ENCODE assay signal across 15 cellular contexts in the genomic region with DNA sequence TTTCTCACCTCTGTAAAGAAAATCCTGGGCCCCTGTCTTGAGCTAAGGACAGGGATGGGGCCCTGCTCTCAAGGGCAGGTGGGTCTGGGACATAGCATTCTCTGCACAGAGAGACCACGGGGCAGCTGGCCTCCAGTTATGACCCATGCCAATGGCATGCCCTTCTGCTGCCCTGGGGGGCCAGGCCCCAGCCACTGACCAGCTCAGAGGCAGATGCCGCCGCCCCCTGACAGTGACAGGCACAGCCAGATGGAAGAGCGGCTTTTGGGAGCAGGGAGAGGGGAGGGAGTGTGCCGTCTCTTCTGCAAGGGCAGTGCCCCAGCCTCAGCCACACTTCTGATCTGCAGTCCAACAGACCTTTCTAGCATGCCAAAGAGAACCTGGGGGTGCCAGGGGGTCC.
A peak's percentile ranks its signal among the peaks of the same experiment; 100 is the strongest.
DNase-seq lines count a peak whose midpoint lies in the region; ATAC-seq and TF ChIP-seq lines count a peak whose summit lies in the region.
"Had no signal": no experiment of that assay in that cellular context is flagged by ENCODE, and none has a peak within 500 bp of the region (broad histone marks: within the 10 kb centered on the region; RNA-seq: fewer than 3 reads in every experiment).

No MANE protein-coding gene starts in this region.

- no peaks in the 10 kb centered on the region for H3K36me3 ChIP-seq in GM23248 (ENCODE audit: low read depth)
- H3K36me3 ChIP-seq: prostate gland, tibial nerve had no signal

- H3K27me3 ChIP-seq in GM23248 (replicated peaks; ENCODE audit: insufficient read depth) = no peaks in the 10 kb centered on the region
- H3K27me3 ChIP-seq: tibial nerve had no signal

- H3K79me2 ChIP-seq in GM23248 (ENCODE audit: insufficient read depth) = 0 out of 2 replicates have a peak, but pooled peaks cover 3% of the 10 kb centered on the region

- H3K9me3 Mint-ChIP-seq in T-cell = peaks cover 0 to 2% (median 0%) of the 10 kb centered on the region in 3 donors

- WGBS in GM23248 (ENCODE audit: low coverage in 1 of 2, low lambda C conversion rate in 2 of 2, missing lambda C conversion rate in 2 of 2), 2 experiments = 75 to 86% methylated on average over 5 of the region's 5 CpGs

- in situ Hi-C loops in GM23248 (cut with MboI) = no loop called here

- H3K9me2 ChIP-seq in GM23248 (ENCODE audit: insufficient read depth) = no peaks in the 10 kb centered on the region

- peak overlapping the region; percentile 81; the same call in 1 of the 2 replicates for H3K9ac ChIP-seq in GM23248

- POLR2A ChIA-PET in RWPE1 (lab: Yijun Ruan, JAX; ENCODE audit: low non-redundant PET) = no interaction called here
- POLR2A ChIA-PET in T-cell (lab: Charles Lee) = no interaction called here

- DNase-seq in GM23248 (peak; percentile 37), RWPE1 (ENCODE audit: low spot score) (no peak), foreskin melanocyte (peak; percentile 16), skeletal muscle cell (ENCODE audit: low read depth) (peak; percentile 45), T-cell (no peak)
- DNase-seq in stimulated activated CD4-positive, alpha-beta T cell treated with anti-CD3 and anti-CD28 coated beads, Interleukin-2, amount 100 ng/mL, for 24 hours = no peak
- DNase-seq: activated CD4-positive, alpha-beta T cell treated with anti-CD3 and anti-CD28 coated beads, Interleukin-2, amount 50 U/mL, for 4 hours; left cardiac atrium; NCI-H1436; NCI-H2227 treated with DMSO at 0.1 percent for 48 hours; SIG-M5 had no signal

- no peak overlapping the region for H2AFZ ChIP-seq in GM23248

- peaks cover 34% of the 10 kb centered on the region for H3F3A ChIP-seq in GM23248 (ENCODE audit: insufficient read depth)

- no peaks in the 10 kb centered on the region for H3K36me3 Mint-ChIP-seq in T-cell

- H3K4me3 Mint-ChIP-seq in T-cell = no peak overlapping the region

- CTCF ChIA-PET in RWPE1 (lab: Yijun Ruan, JAX) = interaction anchor here (0.6 kb wide), 2 partner anchors 74 to 508 kb away, joined by 3 read pairs; no protein-coding TSS in a partner anchor
- CTCF ChIA-PET in T-cell (lab: Charles Lee) = no interaction called here

- H3K4me2 ChIP-seq in GM23248 (ENCODE audit: unreplicated experiment) = peak overlapping the region; percentile 79

- H3K27me3 Mint-ChIP-seq in T-cell = peaks cover 11 to 35% of the 10 kb centered on the region in 2 donors

- no peak for TF ChIP-seq CTCF in RWPE1 (conservative IDR thresholded peaks at IDR 0.05; ENCODE audit: low read depth)

- H3K27ac ChIP-seq in GM23248 (peak overlapping the region; percentile 98), RWPE1 (0 out of 2 replicates have a peak overlapping the region, but pooled peaks have one; percentile 7)
- H3K27ac ChIP-seq: prostate gland had no signal

- ATAC-seq in T-cell (replicated peaks in 1 of 4) (no peak), HG03045 (IDR thresholded peaks at IDR 0.05; ENCODE audit: unreplicated experiment) (no peak), HG03039 (IDR thresholded peaks at IDR 0.05; ENCODE audit: unreplicated experiment) (no peak)

- no peaks in the 10 kb centered on the region for H4K20me1 ChIP-seq in GM23248 (ENCODE audit: insufficient read depth)

- H3K4me3 ChIP-seq in GM23248 = no peak overlapping the region; the same call in 1 of the 2 replicates
- peak overlapping the region; percentile 37 for H3K4me3 ChIP-seq in skeletal muscle cell (ENCODE audit: low read depth, low read length)
- H3K4me3 ChIP-seq: prostate gland, tibial nerve had no signal

- no peaks in the 10 kb centered on the region for H3K4me1 Mint-ChIP-seq in T-cell

- H3K27ac Mint-ChIP-seq in T-cell = no peak overlapping the region

- peaks cover 57% of the 10 kb centered on the region for H3K4me1 ChIP-seq in GM23248 (ENCODE audit: insufficient read depth)
- H3K4me1 ChIP-seq: prostate gland had no signal

- no peaks in the 10 kb centered on the region for H3K9me3 ChIP-seq in GM23248 (ENCODE audit: low read depth)
- H3K9me3 ChIP-seq: prostate gland, tibial nerve had no signal

Comparison
In these comparisons a context has a peak if more than half of its experiments do, and no peak if none do; other contexts are left out.
1. DNase-seq: peak in GM23248 (single experiment), foreskin melanocyte (single experiment) and skeletal muscle cell (single experiment); none in RWPE1 (single experiment), stimulated activated CD4-positive, alpha-beta T cell treated with anti-CD3 and anti-CD28 coated beads, Interleukin-2, amount 100 ng/mL, for 24 hours (0 of 2) and T-cell (0 of 34).